In genomic region chr20:31515775-31516107, GRCh38 we compare ENCODE assay signal across 8 cellular contexts. TPM values are rescaled to one million over a fixed set of nuclear protein-coding genes. Genes with fewer than 3 reads are reported as not detected.
DNase-seq lines count a peak whose midpoint lies in the region; ATAC-seq, FAIRE-seq and TF ChIP-seq lines count a peak whose summit lies in the region.

No MANE protein-coding gene starts in this region.

- H3K27me3 ChIP-seq in BJ (ENCODE audit: control insufficient read depth, insufficient read depth, low read length): no peaks in the 10 kb centered on the region
- H3K27me3 ChIP-seq in HUES6 (ENCODE audit: control insufficient read depth, insufficient read depth, low read length): no peaks in the 10 kb centered on the region
- no peaks in the 10 kb centered on the region for H3K27me3 ChIP-seq in brain microvascular endothelial cell (replicated peaks)
- H3K27me3 ChIP-seq in muscle layer of duodenum (ENCODE audit: low read depth, low read length): no peaks in the 10 kb centered on the region

- H3K4me3 ChIP-seq in BJ (ENCODE audit: low read depth, low read length): peak overlapping the region; percentile 96
- H3K4me3 ChIP-seq in HUES6 (ENCODE audit: low read depth, low read length): peak overlapping the region; percentile 82
- peak overlapping the region; percentile 100 for H3K4me3 ChIP-seq in brain microvascular endothelial cell (ENCODE audit: low read depth, low read length)
- peak overlapping the region; percentile 90 to 97 for H3K4me3 ChIP-seq in muscle layer of duodenum (ENCODE audit: low read depth in 1 of 2, low read length in 2 of 2)
- H3K4me3 ChIP-seq in lower leg skin (ENCODE audit: low read depth, poor library complexity, severe bottlenecking): no peak overlapping the region

- TF ChIP-seq CTCF in BJ (IDR thresholded peaks at IDR 0.05; ENCODE audit: insufficient read depth, low read depth, low read length): no peak
- no peak for TF ChIP-seq CTCF in brain microvascular endothelial cell (IDR thresholded peaks at IDR 0.05; ENCODE audit: low read depth, low read length, missing control alignments)
- TF ChIP-seq CTCF in lower leg skin (IDR thresholded peaks at IDR 0.05): no peak

- POLR2A ChIA-PET in BJ (lab: Charles Lee): no interaction called here

- H3K4me1 ChIP-seq in HUES6 (ENCODE audit: control insufficient read depth, insufficient read depth, low read length) (peaks cover 22% of the 10 kb centered on the region), muscle layer of duodenum (ENCODE audit: control insufficient read depth in 1 of 2, insufficient read depth in 2 of 2, low read length in 2 of 2) (peaks cover 22 to 31% of the 10 kb centered on the region in 2 donors)

- H3K27ac ChIP-seq in HUES6 (ENCODE audit: low read depth, low read length) (no peak overlapping the region), brain microvascular endothelial cell (no peak overlapping the region), muscle layer of duodenum (ENCODE audit: low read length) (peak overlapping the region; percentile 86)

- no peak for FAIRE-seq in GM12892 (lab: Jason Lieb, UNC)

- no peak for DNase-seq in BJ (ENCODE audit: low read depth)
- DNase-seq in brain microvascular endothelial cell: no peak
- DNase-seq in LoVo (ENCODE audit: low spot score): no peak
- no peak for DNase-seq in GM12892 (ENCODE audit: insufficient read length)
- no peak for DNase-seq in lower leg skin (ENCODE audit: low spot score in 2 of 2)

- WGBS in lower leg skin, 2 donors: 70 to 78% methylated on average over 3 of the region's 3 CpGs

- TF ChIP-seq POLR2A in GM12892 (IDR thresholded peaks at IDR 0.05; ENCODE audit: low read depth, low read length) (no peak), lower leg skin (IDR thresholded peaks at IDR 0.05) (no peak)

- H3K36me3 ChIP-seq in BJ (ENCODE audit: control insufficient read depth, insufficient read depth, low read length): peaks cover 8% of the 10 kb centered on the region; the same call in 1 of the 2 replicates
- H3K36me3 ChIP-seq in HUES6 (ENCODE audit: control insufficient read depth, insufficient read depth, low read length): peaks cover 25% of the 10 kb centered on the region
- peaks cover 7% of the 10 kb centered on the region for H3K36me3 ChIP-seq in brain microvascular endothelial cell (replicated peaks)
- peaks cover 0 to under 1% of the 10 kb centered on the region in 2 donors for H3K36me3 ChIP-seq in muscle layer of duodenum (ENCODE audit: control insufficient read depth in 1 of 2, insufficient read depth in 2 of 2, low read length in 2 of 2)

- CTCF ChIA-PET in BJ (lab: Yijun Ruan, JAX): interaction anchor here (1.7 to 2.8 kb wide), 3 partner anchors 13 to 97 kb away, joined by 5 to 16 read pairs (median 7); no protein-coding TSS in a partner anchor

- in situ Hi-C loops in brain microvascular endothelial cell (cut with HindIII; ENCODE audit: low pct_ligation_motif_present, low sequenced_read_pairs): no loop called here

- no peak overlapping the region for H3K9ac ChIP-seq in HUES6 (ENCODE audit: low read length)

- intact Hi-C loops in lower leg skin (cut with DNase I; ENCODE audit: low total_unique reads): no loop called here

- no peak for ATAC-seq in HG02852 (IDR thresholded peaks at IDR 0.05; ENCODE audit: unreplicated experiment)

- H3K9me3 ChIP-seq in HUES6 (ENCODE audit: control insufficient read depth, insufficient read depth, low read depth, low read length) (no peaks in the 10 kb centered on the region), muscle layer of duodenum (ENCODE audit: control insufficient read depth in 1 of 2, low read length in 2 of 2) (no peaks in the 10 kb centered on the region)

RNA-seq across cellular contexts. Expression of gene HM13, which starts 1.5 kb away (rescaled TPM):
- polyA plus RNA-seq in BJ (2011; rRNA removed): 236 and 324 TPM in 2 replicates
- polyA minus RNA-seq in BJ (2011; rRNA and poly(A)+ RNA removed): 125 and 183 TPM in 2 replicates
- polyA plus RNA-seq in GM12892 (2012; ENCODE audit: missing spikeins): 43.4 TPM
- total RNA-seq in lower leg skin: 10 to 100 TPM; 35.0 to 51.9 (median 44.2) TPM

RNA-seq across cellular contexts. Expression of gene REM1, which starts 40.7 kb away (rescaled TPM):
- polyA plus RNA-seq in BJ (2011; rRNA removed): not detected in 2 replicates
- not detected in 2 replicates for polyA minus RNA-seq in BJ (2011; rRNA and poly(A)+ RNA removed)
- polyA plus RNA-seq in GM12892 (2012; ENCODE audit: missing spikeins): not detected
- total RNA-seq in lower leg skin: 1 to 10 TPM in 3 of 4 donors, not detected in 1; 1.3 to 4.4 (median 2.9) TPM

RNA-seq across cellular contexts. Expression of gene DEFB124, which starts 40.8 kb away (rescaled TPM):
- polyA plus RNA-seq in BJ (2011; rRNA removed): not detected in 2 replicates
- not detected in 2 replicates for polyA minus RNA-seq in BJ (2011; rRNA and poly(A)+ RNA removed)
- polyA plus RNA-seq in GM12892 (2012; ENCODE audit: missing spikeins): not detected
- not detected for total RNA-seq in lower leg skin
